In genomic region chr15:23954931-23955330, GRCh38 we compare ENCODE assay signal across 34 cellular contexts.
"Had no signal": no experiment of that assay in that cellular context is flagged by ENCODE, and none has a peak within 500 bp of the region (broad histone marks: within the 10 kb centered on the region; RNA-seq: fewer than 3 reads in every experiment).

No MANE protein-coding gene starts in this region.

- H3K4me3 ChIP-seq: adrenal gland, breast epithelium, cardiac muscle cell, colonic mucosa, esophagus squamous epithelium, gastroesophageal sphincter had no signal

- H3K27ac Mint-ChIP-seq: activated CD4-positive, alpha-beta memory T cell treated with anti-CD3 and anti-CD28 coated beads for 36 hours; activated CD4-positive, alpha-beta T cell treated with anti-CD3 and anti-CD28 coated beads for 36 hours; activated CD4-positive, alpha-beta T cell treated with anti-CD3 and anti-CD28 coated beads, Interleukin-2, amount 10 ng/mL, durations not matched to agents 24 days and 14 days; activated CD8-positive, alpha-beta memory T cell treated with anti-CD3 and anti-CD28 coated beads, Interleukin-2, amount 10 ng/mL, durations not matched to agents 7 days and 5 days; activated CD8-positive, alpha-beta T cell treated with anti-CD3 and anti-CD28 coated beads, Interleukin-2, amount 10 ng/mL, durations not matched to agents 7 days and 5 days; activated naive CD4-positive, alpha-beta T cell treated with anti-CD3 and anti-CD28 coated beads for 36 hours; activated naive CD4-positive, alpha-beta T cell treated with anti-CD3 and anti-CD28 coated beads, Interleukin-2, amount 50 U/mL, for 24 hours; activated naive CD8-positive, alpha-beta T cell treated with anti-CD3 and anti-CD28 coated beads for 36 hours; activated naive CD8-positive, alpha-beta T cell treated with anti-CD3 and anti-CD28 coated beads, Interleukin-2, amount 50 U/mL, for 24 hours; activated T-helper 1 cell treated with anti-CD3 and anti-CD28 coated beads, Interleukin-12 subunit alpha, Interleukin-12 subunit beta, Interleukin-2, Interleukin-4 antibody, amounts not matched to agents 30 ng/mL and 10 ng/mL and 1 ng/mL, durations not matched to agents 14 hours and 24 hours and 36 hours; activated T-helper 2 cell treated with anti-CD3 and anti-CD28 coated beads, Interferon-gamma antibody, Interleukin-2, Interleukin-4, amounts not matched to agents 10 μg/mL and 5 μg/mL and 100 μg/mL, durations not matched to agents 14 hours and 24 hours and 36 hours; brain had no signal

- H3K4me1 Mint-ChIP-seq: activated CD4-positive, alpha-beta T cell treated with anti-CD3 and anti-CD28 coated beads for 36 hours; activated CD4-positive, alpha-beta T cell treated with anti-CD3 and anti-CD28 coated beads, Interleukin-2, amount 10 ng/mL, durations not matched to agents 24 days and 14 days; activated CD8-positive, alpha-beta memory T cell treated with anti-CD3 and anti-CD28 coated beads, Interleukin-2, amount 10 ng/mL, durations not matched to agents 7 days and 5 days; activated naive CD4-positive, alpha-beta T cell treated with anti-CD3 and anti-CD28 coated beads, Interleukin-2, amount 50 U/mL, for 24 hours; activated naive CD8-positive, alpha-beta T cell treated with anti-CD3 and anti-CD28 coated beads for 36 hours; activated naive CD8-positive, alpha-beta T cell treated with anti-CD3 and anti-CD28 coated beads, Interleukin-2, amount 50 U/mL, for 24 hours; brain had no signal

- ATAC-seq: activated CD4-positive, alpha-beta T cell treated with anti-CD3 and anti-CD28 coated beads for 36 hours; activated CD8-positive, alpha-beta memory T cell treated with anti-CD3 and anti-CD28 coated beads, Interleukin-2, amount 10 ng/mL, durations not matched to agents 7 days and 5 days; activated CD8-positive, alpha-beta T cell treated with anti-CD3 and anti-CD28 coated beads, Interleukin-2, amount 10 ng/mL, durations not matched to agents 7 days and 5 days; activated naive CD8-positive, alpha-beta T cell treated with anti-CD3 and anti-CD28 coated beads, Interleukin-2, amount 50 U/mL, for 24 hours; gastroesophageal sphincter had no signal

- H3K4me3 Mint-ChIP-seq: activated CD4-positive, alpha-beta memory T cell treated with anti-CD3 and anti-CD28 coated beads for 36 hours; activated CD4-positive, alpha-beta T cell treated with anti-CD3 and anti-CD28 coated beads for 36 hours; activated CD4-positive, alpha-beta T cell treated with anti-CD3 and anti-CD28 coated beads, Interleukin-2, amount 10 ng/mL, durations not matched to agents 24 days and 14 days; activated CD8-positive, alpha-beta memory T cell treated with anti-CD3 and anti-CD28 coated beads, Interleukin-2, amount 10 ng/mL, durations not matched to agents 7 days and 5 days; activated CD8-positive, alpha-beta T cell treated with anti-CD3 and anti-CD28 coated beads, Interleukin-2, amount 10 ng/mL, durations not matched to agents 7 days and 5 days; activated naive CD4-positive, alpha-beta T cell treated with anti-CD3 and anti-CD28 coated beads for 36 hours; activated naive CD4-positive, alpha-beta T cell treated with anti-CD3 and anti-CD28 coated beads, Interleukin-2, amount 50 U/mL, for 24 hours; activated naive CD8-positive, alpha-beta T cell treated with anti-CD3 and anti-CD28 coated beads for 36 hours; activated naive CD8-positive, alpha-beta T cell treated with anti-CD3 and anti-CD28 coated beads, Interleukin-2, amount 50 U/mL, for 24 hours; activated T-helper 1 cell treated with anti-CD3 and anti-CD28 coated beads, Interleukin-12 subunit alpha, Interleukin-12 subunit beta, Interleukin-2, Interleukin-4 antibody, amounts not matched to agents 30 ng/mL and 10 ng/mL and 1 ng/mL, durations not matched to agents 14 hours and 24 hours and 36 hours; brain had no signal

- H3K4me1 ChIP-seq: adrenal gland, breast epithelium, colonic mucosa, esophagus squamous epithelium, gastroesophageal sphincter had no signal

- H3K9me3 ChIP-seq: adrenal gland, colonic mucosa, esophagus squamous epithelium had no signal

- H3K36me3 ChIP-seq: adrenal gland, breast epithelium, cardiac muscle cell, colonic mucosa, esophagus squamous epithelium, gastroesophageal sphincter had no signal

- H3K27me3 ChIP-seq: adrenal gland, breast epithelium, cardiac muscle cell, colonic mucosa, esophagus squamous epithelium, gastroesophageal sphincter had no signal

- FAIRE-seq: endometrium, endothelial cell of umbilical vein had no signal

- H3K36me3 Mint-ChIP-seq: activated CD4-positive, alpha-beta memory T cell treated with anti-CD3 and anti-CD28 coated beads for 36 hours; activated CD8-positive, alpha-beta memory T cell treated with anti-CD3 and anti-CD28 coated beads, Interleukin-2, amount 10 ng/mL, durations not matched to agents 7 days and 5 days; activated naive CD4-positive, alpha-beta T cell treated with anti-CD3 and anti-CD28 coated beads, Interleukin-2, amount 50 U/mL, for 24 hours; activated naive CD8-positive, alpha-beta T cell treated with anti-CD3 and anti-CD28 coated beads for 36 hours; brain had no signal

- H3K27ac ChIP-seq: adrenal gland, breast epithelium, cardiac muscle cell, colonic mucosa, epithelial cell of prostate, esophagus squamous epithelium, gastroesophageal sphincter had no signal

- DNase-seq: activated CD4-positive, alpha-beta memory T cell treated with anti-CD3 and anti-CD28 coated beads for 36 hours; activated CD4-positive, alpha-beta T cell treated with anti-CD3 and anti-CD28 coated beads for 36 hours; activated CD4-positive, alpha-beta T cell treated with anti-CD3 and anti-CD28 coated beads, Interleukin-2, amount 10 ng/mL, durations not matched to agents 24 days and 14 days; activated CD4-positive, CD25-positive, alpha-beta regulatory T cell; activated CD4-positive, CD25-positive, alpha-beta regulatory T cell treated with anti-CD3 and anti-CD28 coated beads, Interleukin-2, amount 50 U/mL, for 72 hours; activated CD8-positive, alpha-beta memory T cell treated with anti-CD3 and anti-CD28 coated beads, Interleukin-2, amount 10 ng/mL, durations not matched to agents 7 days and 5 days; activated CD8-positive, alpha-beta memory T cell treated with anti-CD3 and anti-CD28 coated beads, Interleukin-2, amount 50 U/mL, for 4 hours; activated CD8-positive, alpha-beta T cell treated with anti-CD3 and anti-CD28 coated beads, Interleukin-2, amount 10 ng/mL, durations not matched to agents 7 days and 5 days; activated effector memory CD4-positive, alpha-beta T cell treated with anti-CD3 and anti-CD28 coated beads, Interleukin-2, amount 50 U/mL, for 16 hours; activated naive CD4-positive, alpha-beta T cell treated with anti-CD3 and anti-CD28 coated beads for 36 hours; activated naive CD8-positive, alpha-beta T cell treated with anti-CD3 and anti-CD28 coated beads for 36 hours; activated naive CD8-positive, alpha-beta T cell treated with anti-CD3 and anti-CD28 coated beads, Interleukin-2, amount 50 U/mL, for 24 hours; activated T-cell treated with anti-CD3 and anti-CD28 coated beads, Interleukin-2, amount 50 U/mL, for 1 hour; activated T-cell treated with anti-CD3 and anti-CD28 coated beads, Interleukin-2, amount 50 U/mL, for 48 hours; adrenal gland; amygdala; aorta; central memory CD4-positive, alpha-beta T cell; cerebellar nuclear complex; colonic mucosa; effector CD8-positive, alpha-beta T cell; esophagus squamous epithelium; foreskin melanocyte; T-helper 2 cell had no signal
